In the genomic region with DNA sequence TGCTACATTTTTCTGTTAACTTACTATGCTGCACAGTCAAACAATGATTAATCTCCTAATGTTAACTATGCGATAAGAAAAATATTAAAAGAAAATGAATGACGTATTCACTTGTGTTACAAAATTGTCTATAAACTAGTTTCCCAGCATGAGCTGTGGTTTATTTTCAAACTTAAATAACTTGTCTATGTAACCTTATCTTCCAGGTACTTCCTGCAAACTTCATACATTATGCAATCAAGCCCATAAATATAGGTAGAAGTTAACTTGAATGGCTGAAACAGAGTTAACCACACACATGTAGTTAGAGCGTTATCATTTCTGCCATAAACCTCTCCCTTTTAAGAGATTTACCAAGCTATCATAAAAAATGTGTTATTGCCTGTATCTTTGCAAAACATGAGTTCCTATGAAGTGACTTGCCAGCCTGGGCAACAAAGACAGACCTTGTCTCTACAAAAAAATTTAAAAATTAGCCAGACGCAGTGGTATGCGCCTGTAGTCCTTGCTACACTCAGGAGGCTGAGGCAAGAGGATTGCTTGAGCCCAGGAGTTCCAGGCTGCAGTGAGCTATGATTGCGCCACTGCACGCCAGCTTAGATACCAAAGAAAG, we compare ENCODE assay signal across 1 cellular context.
A peak's percentile ranks its signal among the peaks of the same experiment; 100 is the strongest.
TF ChIP-seq lines count a peak whose summit lies in the region.

No MANE protein-coding gene starts in this region.

TF ChIP-seq in K562, 482 proteins besides CTCF, POLR2A, EP300 and RAD21 (continued from another document):
- TF ChIP-seq, protein P1, sequence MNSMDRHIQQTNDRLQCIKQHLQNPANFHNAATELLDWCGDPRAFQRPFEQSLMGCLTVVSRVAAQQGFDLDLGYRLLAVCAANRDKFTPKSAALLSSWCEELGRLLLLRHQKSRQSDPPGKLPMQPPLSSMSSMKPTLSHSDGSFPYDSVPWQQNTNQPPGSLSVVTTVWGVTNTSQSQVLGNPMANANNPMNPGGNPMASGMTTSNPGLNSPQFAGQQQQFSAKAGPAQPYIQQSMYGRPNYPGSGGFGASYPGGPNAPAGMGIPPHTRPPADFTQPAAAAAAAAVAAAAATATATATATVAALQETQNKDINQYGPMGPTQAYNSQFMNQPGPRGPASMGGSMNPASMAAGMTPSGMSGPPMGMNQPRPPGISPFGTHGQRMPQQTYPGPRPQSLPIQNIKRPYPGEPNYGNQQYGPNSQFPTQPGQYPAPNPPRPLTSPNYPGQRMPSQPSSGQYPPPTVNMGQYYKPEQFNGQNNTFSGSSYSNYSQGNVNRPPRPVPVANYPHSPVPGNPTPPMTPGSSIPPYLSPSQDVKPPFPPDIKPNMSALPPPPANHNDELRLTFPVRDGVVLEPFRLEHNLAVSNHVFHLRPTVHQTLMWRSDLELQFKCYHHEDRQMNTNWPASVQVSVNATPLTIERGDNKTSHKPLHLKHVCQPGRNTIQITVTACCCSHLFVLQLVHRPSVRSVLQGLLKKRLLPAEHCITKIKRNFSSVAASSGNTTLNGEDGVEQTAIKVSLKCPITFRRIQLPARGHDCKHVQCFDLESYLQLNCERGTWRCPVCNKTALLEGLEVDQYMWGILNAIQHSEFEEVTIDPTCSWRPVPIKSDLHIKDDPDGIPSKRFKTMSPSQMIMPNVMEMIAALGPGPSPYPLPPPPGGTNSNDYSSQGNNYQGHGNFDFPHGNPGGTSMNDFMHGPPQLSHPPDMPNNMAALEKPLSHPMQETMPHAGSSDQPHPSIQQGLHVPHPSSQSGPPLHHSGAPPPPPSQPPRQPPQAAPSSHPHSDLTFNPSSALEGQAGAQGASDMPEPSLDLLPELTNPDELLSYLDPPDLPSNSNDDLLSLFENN (IDR thresholded peaks at IDR 0.05; ENCODE audit: low read depth in 2 of 2, low read length in 2 of 2), result no peak
- TF ChIP-seq ETV1 (tag; conservative IDR thresholded peaks at IDR 0.05; ENCODE audit: low read depth), result no peak
- no peak for TF ChIP-seq TEAD1 (CRISPR knock-in tag; IDR thresholded peaks at IDR 0.05)
- no peak for TF ChIP-seq BRCA1 (IDR thresholded peaks at IDR 0.05)
- no peak for TF ChIP-seq BRCA1 (CRISPR knock-in tag; IDR thresholded peaks at IDR 0.05)
- TF ChIP-seq BRF1 (IDR thresholded peaks at IDR 0.05; ENCODE audit: borderline replicate concordance, extremely low read depth, insufficient read length), result no peak
- TF ChIP-seq TBL1XR1 (IDR thresholded peaks at IDR 0.05; ENCODE audit: low read length in 2 of 2), result no peak
- TF ChIP-seq MXI1 (IDR thresholded peaks at IDR 0.05; ENCODE audit: low read depth, low read length), result no peak
- TF ChIP-seq KLF1 (tag; IDR thresholded peaks at IDR 0.05), result no peak
- TF ChIP-seq ZNF274 (IDR thresholded peaks at IDR 0.05; ENCODE audit: borderline replicate concordance, low read depth, low read length), result no peak
- no peak for TF ChIP-seq PTRF (tag; IDR thresholded peaks at IDR 0.05)
- TF ChIP-seq ZNF707 (CRISPR knock-in tag; conservative IDR thresholded peaks at IDR 0.05), result no peak
- peak; percentile 52 for TF ChIP-seq CBFA2T2 (conservative IDR thresholded peaks at IDR 0.05)
- no peak for TF ChIP-seq SRSF3 (IDR thresholded peaks at IDR 0.05; ENCODE audit: insufficient read depth, low read length)
- TF ChIP-seq, protein P2, sequence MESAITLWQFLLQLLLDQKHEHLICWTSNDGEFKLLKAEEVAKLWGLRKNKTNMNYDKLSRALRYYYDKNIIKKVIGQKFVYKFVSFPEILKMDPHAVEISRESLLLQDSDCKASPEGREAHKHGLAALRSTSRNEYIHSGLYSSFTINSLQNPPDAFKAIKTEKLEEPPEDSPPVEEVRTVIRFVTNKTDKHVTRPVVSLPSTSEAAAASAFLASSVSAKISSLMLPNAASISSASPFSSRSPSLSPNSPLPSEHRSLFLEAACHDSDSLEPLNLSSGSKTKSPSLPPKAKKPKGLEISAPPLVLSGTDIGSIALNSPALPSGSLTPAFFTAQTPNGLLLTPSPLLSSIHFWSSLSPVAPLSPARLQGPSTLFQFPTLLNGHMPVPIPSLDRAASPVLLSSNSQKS (CRISPR knock-in tag; IDR thresholded peaks at IDR 0.05), result no peak
- no peak for TF ChIP-seq ZKSCAN1 (IDR thresholded peaks at IDR 0.05; ENCODE audit: low read depth, low read length)
- no peak for TF ChIP-seq TAF9B (IDR thresholded peaks at IDR 0.05; ENCODE audit: partially characterized antibody)
- peak; percentile 26 to 44; a peak in 2 of 4 replicates for TF ChIP-seq KDM1A (IDR thresholded peaks at IDR 0.05)
- no peak for TF ChIP-seq SIN3A (IDR thresholded peaks at IDR 0.05; ENCODE audit: borderline replicate concordance in 2 of 2, control insufficient read depth in 1 of 2, low read depth in 2 of 2, low read length in 2 of 2)
- TF ChIP-seq CEBPG (CRISPR knock-in tag; IDR thresholded peaks at IDR 0.05), result no peak
- peak in 1 of 2 experiments; percentile 55; a peak in 2 of 4 replicates for TF ChIP-seq CEBPG (tag; conservative IDR thresholded peaks at IDR 0.05 in 1 of 2, IDR thresholded peaks at IDR 0.05 in 1 of 2)
- TF ChIP-seq ILF3 (IDR thresholded peaks at IDR 0.05; ENCODE audit: borderline replicate concordance), result no peak
- no peak for TF ChIP-seq RFX5 (IDR thresholded peaks at IDR 0.05; ENCODE audit: low read depth, low read length)
- TF ChIP-seq CAMTA2 (CRISPR knock-in tag; conservative IDR thresholded peaks at IDR 0.05), result no peak
- TF ChIP-seq, protein P3, sequence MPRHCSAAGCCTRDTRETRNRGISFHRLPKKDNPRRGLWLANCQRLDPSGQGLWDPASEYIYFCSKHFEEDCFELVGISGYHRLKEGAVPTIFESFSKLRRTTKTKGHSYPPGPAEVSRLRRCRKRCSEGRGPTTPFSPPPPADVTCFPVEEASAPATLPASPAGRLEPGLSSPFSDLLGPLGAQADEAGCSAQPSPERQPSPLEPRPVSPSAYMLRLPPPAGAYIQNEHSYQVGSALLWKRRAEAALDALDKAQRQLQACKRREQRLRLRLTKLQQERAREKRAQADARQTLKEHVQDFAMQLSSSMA (CRISPR knock-in tag; IDR thresholded peaks at IDR 0.05), result no peak
- no peak for TF ChIP-seq TEAD2 (tag; IDR thresholded peaks at IDR 0.05)
- no peak for TF ChIP-seq ZNF124 (CRISPR knock-in tag; IDR thresholded peaks at IDR 0.05)
- TF ChIP-seq, protein P4, sequence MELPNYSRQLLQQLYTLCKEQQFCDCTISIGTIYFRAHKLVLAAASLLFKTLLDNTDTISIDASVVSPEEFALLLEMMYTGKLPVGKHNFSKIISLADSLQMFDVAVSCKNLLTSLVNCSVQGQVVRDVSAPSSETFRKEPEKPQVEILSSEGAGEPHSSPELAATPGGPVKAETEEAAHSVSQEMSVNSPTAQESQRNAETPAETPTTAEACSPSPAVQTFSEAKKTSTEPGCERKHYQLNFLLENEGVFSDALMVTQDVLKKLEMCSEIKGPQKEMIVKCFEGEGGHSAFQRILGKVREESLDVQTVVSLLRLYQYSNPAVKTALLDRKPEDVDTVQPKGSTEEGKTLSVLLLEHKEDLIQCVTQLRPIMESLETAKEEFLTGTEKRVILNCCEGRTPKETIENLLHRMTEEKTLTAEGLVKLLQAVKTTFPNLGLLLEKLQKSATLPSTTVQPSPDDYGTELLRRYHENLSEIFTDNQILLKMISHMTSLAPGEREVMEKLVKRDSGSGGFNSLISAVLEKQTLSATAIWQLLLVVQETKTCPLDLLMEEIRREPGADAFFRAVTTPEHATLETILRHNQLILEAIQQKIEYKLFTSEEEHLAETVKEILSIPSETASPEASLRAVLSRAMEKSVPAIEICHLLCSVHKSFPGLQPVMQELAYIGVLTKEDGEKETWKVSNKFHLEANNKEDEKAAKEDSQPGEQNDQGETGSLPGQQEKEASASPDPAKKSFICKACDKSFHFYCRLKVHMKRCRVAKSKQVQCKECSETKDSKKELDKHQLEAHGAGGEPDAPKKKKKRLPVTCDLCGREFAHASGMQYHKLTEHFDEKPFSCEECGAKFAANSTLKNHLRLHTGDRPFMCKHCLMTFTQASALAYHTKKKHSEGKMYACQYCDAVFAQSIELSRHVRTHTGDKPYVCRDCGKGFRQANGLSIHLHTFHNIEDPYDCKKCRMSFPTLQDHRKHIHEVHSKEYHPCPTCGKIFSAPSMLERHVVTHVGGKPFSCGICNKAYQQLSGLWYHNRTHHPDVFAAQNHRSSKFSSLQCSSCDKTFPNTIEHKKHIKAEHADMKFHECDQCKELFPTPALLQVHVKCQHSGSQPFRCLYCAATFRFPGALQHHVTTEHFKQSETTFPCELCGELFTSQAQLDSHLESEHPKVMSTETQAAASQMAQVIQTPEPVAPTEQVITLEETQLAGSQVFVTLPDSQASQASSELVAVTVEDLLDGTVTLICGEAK (IDR thresholded peaks at IDR 0.05), result no peak
- TF ChIP-seq, protein P4 (CRISPR knock-in tag; IDR thresholded peaks at IDR 0.05), result no peak
- TF ChIP-seq RCOR1 (IDR thresholded peaks at IDR 0.05; ENCODE audit: borderline replicate concordance in 1 of 2, low read depth in 2 of 2, low read length in 2 of 2), result 0 out of 4 replicates have a peak, but pooled peaks of 1 of the 2 experiments have one; percentile 14
- TF ChIP-seq NCOA6 (IDR thresholded peaks at IDR 0.05), result no peak
- TF ChIP-seq TCF3 (CRISPR knock-in tag; IDR thresholded peaks at IDR 0.05), result peak; percentile 85
- no peak for TF ChIP-seq PHF20 (IDR thresholded peaks at IDR 0.05; ENCODE audit: partially characterized antibody)
- TF ChIP-seq TOE1 (IDR thresholded peaks at IDR 0.05; ENCODE audit: borderline replicate concordance), result no peak
- TF ChIP-seq TOE1 (CRISPR knock-in tag; IDR thresholded peaks at IDR 0.05; ENCODE audit: borderline replicate concordance, low read depth), result no peak
